19 cellular contexts compared by ENCODE assay signal in genomic region chr11:70544774-70545625, GRCh38.
DNase-seq lines count a peak whose midpoint lies in the region; ATAC-seq and TF ChIP-seq lines count a peak whose summit lies in the region.
"Had no signal": no experiment of that assay in that cellular context is flagged by ENCODE, and none has a peak within 500 bp of the region (broad histone marks: within the 10 kb centered on the region; RNA-seq: fewer than 3 reads in every experiment).

No MANE protein-coding gene starts in this region.

- no peaks in the 10 kb centered on the region for H3K9me3 Mint-ChIP-seq in neural progenitor cell
- H3K9me3 Mint-ChIP-seq: activated CD4-positive, alpha-beta memory T cell treated with anti-CD3 and anti-CD28 coated beads for 36 hours had no signal

- H3K4me1 Mint-ChIP-seq in neural progenitor cell, result peaks cover 51% of the 10 kb centered on the region
- H3K4me1 Mint-ChIP-seq: stimulated activated naive CD8-positive, alpha-beta T cell treated with anti-CD3 and anti-CD28 coated beads, Interleukin-15, amount 100 ng/mL, for 72 hours had no signal

- peak overlapping the region; percentile 35 for H3K4me3 Mint-ChIP-seq in neural progenitor cell
- H3K4me3 Mint-ChIP-seq: activated CD4-positive, alpha-beta memory T cell treated with anti-CD3 and anti-CD28 coated beads for 36 hours; stimulated activated naive CD8-positive, alpha-beta T cell treated with anti-CD3 and anti-CD28 coated beads, Interleukin-15, amount 100 ng/mL, for 72 hours had no signal

- peak overlapping the region; percentile 53 for H3K4me2 ChIP-seq in neural progenitor cell
- H3K4me2 ChIP-seq: BLaER1 treated with 17β-estradiol and CSF1 and Interleukin-3, amounts not matched to agents 10 nM and 100 nM had no signal

- H3K9ac ChIP-seq in neural progenitor cell, result no peak overlapping the region
- H3K9ac ChIP-seq: BLaER1 treated with 17β-estradiol and CSF1 and Interleukin-3, amounts not matched to agents 10 nM and 100 nM had no signal

- peaks cover 15% of the 10 kb centered on the region for H3K27me3 Mint-ChIP-seq in neural progenitor cell (ENCODE audit: insufficient read depth, low read depth)

- H3F3A ChIP-seq in neural progenitor cell (ENCODE audit: low read depth), result peaks cover 6% of the 10 kb centered on the region

- no peaks in the 10 kb centered on the region for H3K36me3 Mint-ChIP-seq in neural progenitor cell
- H3K36me3 Mint-ChIP-seq: activated CD4-positive, alpha-beta memory T cell treated with anti-CD3 and anti-CD28 coated beads for 36 hours had no signal

- intact Hi-C loops in ascending aorta (cut with DNase I), result no loop called here

- H3K27ac Mint-ChIP-seq in neural progenitor cell, result peak overlapping the region; percentile 72
- H3K27ac Mint-ChIP-seq: activated CD4-positive, alpha-beta memory T cell treated with anti-CD3 and anti-CD28 coated beads for 36 hours had no signal

- no peak overlapping the region for H2AFZ ChIP-seq in neural progenitor cell (replicated peaks)

- H3K79me2 ChIP-seq in neural progenitor cell (ENCODE audit: low read depth), result no peaks in the 10 kb centered on the region

- H3K27ac ChIP-seq in neural progenitor cell (no peak overlapping the region), ascending aorta (no peak overlapping the region), brain microvascular endothelial cell (no peak overlapping the region)
- H3K27ac ChIP-seq: BLaER1 treated with 17β-estradiol and CSF1 and Interleukin-3, amounts not matched to agents 10 nM and 100 nM; Peyer's patch had no signal

- DNase-seq in ELF-1 (ENCODE audit: low read depth, low spot score) (peak; percentile 86), NCI-H69 (lab: John Stamatoyannopoulos, UW) (peak; percentile 20), glomerular visceral epithelial cell (ENCODE audit: extremely low spot score) (peak; percentile 70), neural progenitor cell (ENCODE audit: low spot score) (peak; percentile 91), ascending aorta (ENCODE audit: low spot score in 2 of 2) (no peak), brain microvascular endothelial cell (no peak)
- DNase-seq in stimulated activated naive CD4-positive, alpha-beta T cell (lab: John Stamatoyannopoulos, UW), result no peak
- DNase-seq: activated CD4-positive, alpha-beta memory T cell treated with anti-CD3 and anti-CD28 coated beads for 36 hours; activated effector memory CD4-positive, alpha-beta T cell treated with anti-CD3 and anti-CD28 coated beads, Interleukin-2, amount 50 U/mL, for 16 hours; effector memory CD4-positive, alpha-beta T cell; foreskin fibroblast; kidney glomerular epithelial cell; MV-4-11; Peyer's patch; stimulated activated naive CD8-positive, alpha-beta T cell treated with anti-CD3 and anti-CD28 coated beads, Interleukin-15, amount 100 ng/mL, for 72 hours; T-helper 2 cell had no signal

- H3K4me3 ChIP-seq in neural progenitor cell, result no peak overlapping the region
- H3K4me3 ChIP-seq in ascending aorta, result no peak overlapping the region
- no peak overlapping the region for H3K4me3 ChIP-seq in brain microvascular endothelial cell (ENCODE audit: low read depth, low read length)
- H3K4me3 ChIP-seq: BLaER1 treated with 17β-estradiol and CSF1 and Interleukin-3, amounts not matched to agents 10 nM and 100 nM; Peyer's patch had no signal

- H3K4me1 ChIP-seq in neural progenitor cell (peaks cover 22% of the 10 kb centered on the region), ascending aorta (no peaks in the 10 kb centered on the region)
- H3K4me1 ChIP-seq: Peyer's patch had no signal

- H3K27me3 ChIP-seq in neural progenitor cell, result no peaks in the 10 kb centered on the region
- H3K27me3 ChIP-seq in ascending aorta, result no peaks in the 10 kb centered on the region
- no peaks in the 10 kb centered on the region for H3K27me3 ChIP-seq in brain microvascular endothelial cell (replicated peaks)
- H3K27me3 ChIP-seq: BLaER1 treated with 17β-estradiol and CSF1 and Interleukin-3, amounts not matched to agents 10 nM and 100 nM; Peyer's patch had no signal

- H3K9me3 ChIP-seq in neural progenitor cell (ENCODE audit: low read depth) (no peaks in the 10 kb centered on the region), ascending aorta (peaks cover 5 to 6% of the 10 kb centered on the region in 2 donors)
- H3K9me3 ChIP-seq: BLaER1 treated with 17β-estradiol and CSF1 and Interleukin-3, amounts not matched to agents 10 nM and 100 nM had no signal

- H4K20me1 ChIP-seq in neural progenitor cell (ENCODE audit: low read depth), result peaks cover 11% of the 10 kb centered on the region

- in situ Hi-C loops in brain microvascular endothelial cell (cut with HindIII; ENCODE audit: low pct_ligation_motif_present, low sequenced_read_pairs), result no loop called here

- ATAC-seq in GM21737 (IDR thresholded peaks at IDR 0.05; ENCODE audit: unreplicated experiment), result no peak
- ATAC-seq: sciatic nerve; stimulated activated naive CD8-positive, alpha-beta T cell treated with anti-CD3 and anti-CD28 coated beads, Interleukin-15, amount 100 ng/mL, for 72 hours had no signal

- no peaks in the 10 kb centered on the region for H3K36me3 ChIP-seq in neural progenitor cell
- H3K36me3 ChIP-seq in ascending aorta, result no peaks in the 10 kb centered on the region
- no peaks in the 10 kb centered on the region for H3K36me3 ChIP-seq in brain microvascular endothelial cell (replicated peaks)
- H3K36me3 ChIP-seq: BLaER1 treated with 17β-estradiol and CSF1 and Interleukin-3, amounts not matched to agents 10 nM and 100 nM; Peyer's patch had no signal

- TF ChIP-seq CTCF in neural progenitor cell (IDR thresholded peaks at IDR 0.05), result no peak
- TF ChIP-seq CTCF in ascending aorta (IDR thresholded peaks at IDR 0.05), result no peak
- TF ChIP-seq CTCF in brain microvascular endothelial cell (IDR thresholded peaks at IDR 0.05; ENCODE audit: low read depth, low read length, missing control alignments), result no peak

Comparison
In these comparisons a context has a peak if more than half of its experiments do, and no peak if none do; other contexts are left out.
1. DNase-seq: peak in ELF-1 (single experiment), NCI-H69 (single experiment), glomerular visceral epithelial cell (single experiment) and neural progenitor cell (single experiment); none in ascending aorta (0 of 2), stimulated activated naive CD4-positive, alpha-beta T cell (0 of 6) and brain microvascular endothelial cell (single experiment).